ENCODE assay signal across 8 cellular contexts in the genomic region with DNA sequence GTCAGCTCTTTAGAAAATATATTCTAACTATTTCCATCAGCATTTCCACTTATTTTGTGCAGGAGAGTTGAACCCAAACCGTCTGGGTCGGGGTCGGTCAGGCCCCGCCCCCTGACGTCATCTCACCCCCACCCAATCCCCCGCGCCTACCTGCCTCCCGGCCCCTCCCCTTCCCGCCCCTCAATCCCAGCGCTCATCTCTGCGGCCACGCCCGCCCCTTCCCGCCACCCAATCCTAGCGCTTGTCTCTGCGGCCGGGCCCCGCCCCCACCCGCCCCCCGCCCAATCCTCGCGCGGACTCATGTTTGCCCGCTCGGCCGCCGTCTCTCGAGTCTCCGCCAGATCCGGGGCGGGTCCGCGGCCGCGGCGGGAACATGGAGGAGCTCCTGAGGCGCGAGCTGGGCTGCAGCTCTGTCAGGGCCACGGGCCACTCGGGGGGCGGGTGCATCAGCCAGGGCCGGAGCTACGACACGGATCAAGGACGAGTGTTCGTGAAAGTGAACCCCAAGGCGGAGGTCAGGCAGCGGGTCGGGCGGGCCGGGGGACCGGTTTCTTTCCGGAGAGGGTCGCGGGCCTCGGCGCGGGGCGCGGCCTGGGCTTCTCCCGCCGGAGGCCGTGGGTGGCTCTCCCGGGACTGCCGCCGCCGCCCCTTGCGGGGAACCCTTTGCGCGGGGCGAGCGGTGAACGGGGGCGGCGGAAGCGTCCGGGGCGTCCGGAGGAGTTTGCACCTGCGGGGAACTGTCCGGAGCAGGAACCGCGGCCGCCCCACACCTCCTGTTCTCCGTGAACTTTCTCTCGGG. TPM values are rescaled to one million over a fixed set of nuclear protein-coding genes. Genes with fewer than 3 reads are reported as not detected.
DNase-seq lines count a peak whose midpoint lies in the region; FAIRE-seq and TF ChIP-seq lines count a peak whose summit lies in the region.

A gene with protein sequence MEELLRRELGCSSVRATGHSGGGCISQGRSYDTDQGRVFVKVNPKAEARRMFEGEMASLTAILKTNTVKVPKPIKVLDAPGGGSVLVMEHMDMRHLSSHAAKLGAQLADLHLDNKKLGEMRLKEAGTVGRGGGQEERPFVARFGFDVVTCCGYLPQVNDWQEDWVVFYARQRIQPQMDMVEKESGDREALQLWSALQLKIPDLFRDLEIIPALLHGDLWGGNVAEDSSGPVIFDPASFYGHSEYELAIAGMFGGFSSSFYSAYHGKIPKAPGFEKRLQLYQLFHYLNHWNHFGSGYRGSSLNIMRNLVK (plus strand): TSS at position 324 of the 799 bp plus-strand sequence. CDS start 50 bp downstream, at position 374.

- H3K27ac ChIP-seq in SK-N-MC: no peak within 1 kb of the TSS
- H3K27ac ChIP-seq in neutrophil: peak within 1 kb of the TSS; percentile 49
- peak within 1 kb of the TSS; percentile 16 for H3K27ac ChIP-seq in subcutaneous abdominal adipose tissue (ENCODE audit: low read depth, low read length)

- CTCF ChIA-PET in activated naive CD4-positive, alpha-beta T cell treated with anti-CD3 and anti-CD28 coated beads for 36 hours (lab: Charles Lee): interaction anchor here (1.0 kb wide), 1 partner anchor 47 kb away, joined by 3 read pairs; no protein-coding TSS in a partner anchor

- peaks cover 10% of the 10 kb centered on the region for H3K27me3 ChIP-seq in neutrophil
- H3K27me3 ChIP-seq in subcutaneous abdominal adipose tissue (ENCODE audit: control insufficient read depth in 5 of 5, insufficient read depth in 4 of 5, low read length in 5 of 5): no peaks in the 10 kb centered on the region

- H3K9ac ChIP-seq in SK-N-MC (ENCODE audit: insufficient read length) (peak within 1 kb of the TSS; percentile 91), subcutaneous abdominal adipose tissue (ENCODE audit: low read length in 5 of 5) (peak within 1 kb of the TSS; percentile 26 to 93 (median 80))

- 0 out of 2 replicates have a peak, but pooled peaks cover 6% of the 10 kb centered on the region for H3K36me3 ChIP-seq in SK-N-MC (ENCODE audit: insufficient read depth, low read length)
- H3K36me3 ChIP-seq in neutrophil: peaks cover 15% of the 10 kb centered on the region
- peaks cover 0 to 22% (median 17%) of the 10 kb centered on the region in 5 donors for H3K36me3 ChIP-seq in subcutaneous abdominal adipose tissue (ENCODE audit: control insufficient read depth in 5 of 5, insufficient read depth in 5 of 5, low read length in 5 of 5)

- H3K4me1 ChIP-seq in neutrophil (ENCODE audit: control insufficient read depth in 1 of 2, insufficient read depth in 1 of 2, low read depth in 1 of 2, low read length in 1 of 2) (peaks cover 19 to 23% of the 10 kb centered on the region in 2 experiments), subcutaneous abdominal adipose tissue (ENCODE audit: control insufficient read depth in 5 of 5, insufficient read depth in 5 of 5, low read length in 5 of 5) (peaks cover 1 to 22% (median 19%) of the 10 kb centered on the region in 5 donors)

- no peak for FAIRE-seq in frontal cortex (lab: Jason Lieb, UNC)

- TF ChIP-seq POLR2A in NB4 (IDR thresholded peaks at IDR 0.05; ENCODE audit: extremely low read depth, insufficient read length): peak; percentile 71

- no peak for TF ChIP-seq CTCF in NB4 (IDR thresholded peaks at IDR 0.05; ENCODE audit: low read depth, low read length)
- no peak for TF ChIP-seq CTCF in neutrophil (IDR thresholded peaks at IDR 0.05)

- H3K9me3 ChIP-seq in SK-N-MC (ENCODE audit: low read depth, low read length) (no peaks in the 10 kb centered on the region), neutrophil (no peaks in the 10 kb centered on the region), subcutaneous abdominal adipose tissue (ENCODE audit: control insufficient read depth in 5 of 5, low read length in 5 of 5) (no peaks in the 10 kb centered on the region)

- DNase-seq in Daoy (ENCODE audit: low read depth) (peak; percentile 93), HCEC 1CT (peak; percentile 93), NB4 (ENCODE audit: low read depth) (peak; percentile 94), SK-N-MC (ENCODE audit: low read depth, low spot score) (peak; percentile 55), frontal cortex (ENCODE audit: low spot score in 2 of 2) (peak; percentile 100)
- DNase-seq in activated naive CD4-positive, alpha-beta T cell treated with anti-CD3 and anti-CD28 coated beads for 36 hours: peak; percentile 90

- intact Hi-C loops in activated naive CD4-positive, alpha-beta T cell treated with anti-CD3 and anti-CD28 coated beads for 36 hours (cut with micrococcal nuclease): loop anchor here (1.0 to 5.0 kb wide), 5 partner anchors 18 to 336 kb away; a partner anchor contains a TSS

- H3K9me3 Mint-ChIP-seq in activated naive CD4-positive, alpha-beta T cell treated with anti-CD3 and anti-CD28 coated beads for 36 hours: no peaks in the 10 kb centered on the region

- H3K36me3 Mint-ChIP-seq in activated naive CD4-positive, alpha-beta T cell treated with anti-CD3 and anti-CD28 coated beads for 36 hours (ENCODE audit: low read depth): peaks cover 6% of the 10 kb centered on the region

- peak within 1 kb of the TSS; percentile 78 for H3K4me3 ChIP-seq in NB4 (ENCODE audit: low read depth, low read length)
- H3K4me3 ChIP-seq in SK-N-MC: peak within 1 kb of the TSS; percentile 92
- peak within 1 kb of the TSS; percentile 67 to 94 for H3K4me3 ChIP-seq in neutrophil (ENCODE audit: low read depth in 1 of 2, low read length in 1 of 2)
- H3K4me3 ChIP-seq in subcutaneous abdominal adipose tissue (ENCODE audit: low read depth in 1 of 5, low read length in 5 of 5): peak within 1 kb of the TSS; percentile 75 to 91 (median 84)

- H3K4me1 Mint-ChIP-seq in activated naive CD4-positive, alpha-beta T cell treated with anti-CD3 and anti-CD28 coated beads for 36 hours (ENCODE audit: low read depth): peaks cover 13% of the 10 kb centered on the region

- H3K27ac Mint-ChIP-seq in activated naive CD4-positive, alpha-beta T cell treated with anti-CD3 and anti-CD28 coated beads for 36 hours: peak within 1 kb of the TSS; percentile 77

- peak within 1 kb of the TSS; percentile 88 for H3K4me3 Mint-ChIP-seq in activated naive CD4-positive, alpha-beta T cell treated with anti-CD3 and anti-CD28 coated beads for 36 hours

- no peaks in the 10 kb centered on the region for H3K27me3 Mint-ChIP-seq in activated naive CD4-positive, alpha-beta T cell treated with anti-CD3 and anti-CD28 coated beads for 36 hours (ENCODE audit: low read depth)

RNA-seq across cellular contexts. Expression of the gene that starts here (rescaled TPM):
- total RNA-seq in Daoy (2014; rRNA removed; shearing (Covaris generic)): 28.1 and 30.2 TPM in 2 replicates
- total RNA-seq in activated naive CD4-positive, alpha-beta T cell treated with anti-CD3 and anti-CD28 coated beads for 36 hours: 10 to 100 TPM; 30.0 to 31.7 TPM
- 24.1 TPM for total RNA-seq in frontal cortex
